In genomic region chr7:137007001-137007725, GRCh38 we compare ENCODE assay signal across 19 cellular contexts.
DNase-seq lines count a peak whose midpoint lies in the region; ATAC-seq and TF ChIP-seq lines count a peak whose summit lies in the region.
"Had no signal": no experiment of that assay in that cellular context is flagged by ENCODE, and none has a peak within 500 bp of the region (broad histone marks: within the 10 kb centered on the region; RNA-seq: fewer than 3 reads in every experiment).

No MANE protein-coding gene starts in this region.

- TF ChIP-seq CTCF in choroid plexus epithelial cell (conservative IDR thresholded peaks at IDR 0.05; ENCODE audit: low read depth, low read length) = no peak
- TF ChIP-seq CTCF in mesothelial cell of epicardium (IDR thresholded peaks at IDR 0.05; ENCODE audit: unreplicated experiment) = no peak
- TF ChIP-seq CTCF in upper lobe of right lung (IDR thresholded peaks at IDR 0.05) = no peak

- H3K27ac ChIP-seq in GM23248 (no peak overlapping the region), upper lobe of right lung (no peak overlapping the region)

- H3K27ac Mint-ChIP-seq in mesothelial cell of epicardium = peak overlapping the region; percentile 78
- no peak overlapping the region for H3K27ac Mint-ChIP-seq in T-cell

- no peaks in the 10 kb centered on the region for H3K27me3 Mint-ChIP-seq in mesothelial cell of epicardium (ENCODE audit: low read depth)
- H3K27me3 Mint-ChIP-seq in T-cell = no peaks in the 10 kb centered on the region

- 0 out of 2 replicates have a peak overlapping the region, but pooled peaks have one; percentile 10 for H2AFZ ChIP-seq in GM23248

- no peak overlapping the region for H3K4me3 Mint-ChIP-seq in mesothelial cell of epicardium
- no peak overlapping the region for H3K4me3 Mint-ChIP-seq in T-cell

- POLR2A ChIA-PET in T-cell (lab: Charles Lee) = no interaction called here

- no peaks in the 10 kb centered on the region for H3K9me3 ChIP-seq in GM23248 (ENCODE audit: low read depth)
- H3K9me3 ChIP-seq in upper lobe of right lung = no peaks in the 10 kb centered on the region
- H3K9me3 ChIP-seq: BE2C had no signal

- H3K4me2 ChIP-seq in GM23248 (ENCODE audit: unreplicated experiment) = no peak overlapping the region

- CTCF ChIA-PET in T-cell (lab: Charles Lee) = no interaction called here

- DNase-seq in AG08395 (ENCODE audit: low spot score) (peak; percentile 47), GM23248 (peak; percentile 40), choroid plexus epithelial cell (ENCODE audit: low read depth) (peak; percentile 41), mesothelial cell of epicardium (ENCODE audit: low spot score in 2 of 2, unreplicated experiment in 2 of 2) (no peak), upper lobe of right lung (no peak), T-cell (no peak)
- DNase-seq in stimulated activated CD4-positive, alpha-beta T cell treated with anti-CD3 and anti-CD28 coated beads, Interleukin-4, amount 100 ng/mL, for 24 hours = no peak
- DNase-seq: activated CD4-positive, alpha-beta T cell treated with anti-CD3 and anti-CD28 coated beads for 1 hour; activated gamma-delta T cell; BE2C; cortex of kidney; hippocampal formation; KG1; kidney glomerular epithelial cell; NCI-H1105 treated with DMSO at 0.1 percent for 48 hours; NCI-H526 treated with DMSO at 0.1 percent for 48 hours; stimulated activated CD4-positive, alpha-beta T cell treated with anti-CD3 and anti-CD28 coated beads, Interleukin-2, amount 100 ng/mL, for 48 hours; T1000 had no signal

- H3K36me3 ChIP-seq in GM23248 (ENCODE audit: low read depth) (no peaks in the 10 kb centered on the region), upper lobe of right lung (no peaks in the 10 kb centered on the region)
- H3K36me3 ChIP-seq: BE2C had no signal

- 0 out of 2 replicates have a peak, but pooled peaks cover 3% of the 10 kb centered on the region for H3K9me2 ChIP-seq in GM23248 (ENCODE audit: insufficient read depth)

- ATAC-seq in upper lobe of right lung = no peak
- no peak for ATAC-seq in GM19351 (IDR thresholded peaks at IDR 0.05; ENCODE audit: unreplicated experiment)
- ATAC-seq in T-cell (replicated peaks in 1 of 4) = no peak

- H3K9me3 Mint-ChIP-seq in mesothelial cell of epicardium (no peaks in the 10 kb centered on the region), T-cell (peaks cover 3 to 14% (median 7%) of the 10 kb centered on the region in 3 donors)

- whole genome bisulfite sequencing in GM23248 (ENCODE audit: low coverage in 1 of 2, low lambda C conversion rate in 2 of 2, missing lambda C conversion rate in 2 of 2), 2 experiments = 67 to 80% methylated on average over 4 of the region's 4 CpGs

- peaks cover 3% of the 10 kb centered on the region for H3K36me3 Mint-ChIP-seq in mesothelial cell of epicardium
- no peaks in the 10 kb centered on the region for H3K36me3 Mint-ChIP-seq in T-cell

- no peaks in the 10 kb centered on the region for H3K79me2 ChIP-seq in GM23248 (ENCODE audit: insufficient read depth)

- peaks cover 51% of the 10 kb centered on the region for H3K4me1 Mint-ChIP-seq in mesothelial cell of epicardium
- no peaks in the 10 kb centered on the region for H3K4me1 Mint-ChIP-seq in T-cell

- H3F3A ChIP-seq in GM23248 (ENCODE audit: insufficient read depth) = no peaks in the 10 kb centered on the region

- H3K4me1 ChIP-seq in GM23248 (ENCODE audit: insufficient read depth) = 0 out of 2 replicates have a peak, but pooled peaks cover 5% of the 10 kb centered on the region
- H3K4me1 ChIP-seq in upper lobe of right lung = peaks cover 7% of the 10 kb centered on the region
- H3K4me1 ChIP-seq: BE2C had no signal

- in situ Hi-C loops in GM23248 (cut with MboI) = no loop called here

- no peak overlapping the region for H3K4me3 ChIP-seq in GM23248
- no peak overlapping the region for H3K4me3 ChIP-seq in choroid plexus epithelial cell (ENCODE audit: low read depth, low read length)
- no peak overlapping the region for H3K4me3 ChIP-seq in upper lobe of right lung

- intact Hi-C loops in upper lobe of right lung (cut with DNase I) = no loop called here

- H3K9ac ChIP-seq in GM23248 = no peak overlapping the region

- H3K27me3 ChIP-seq in GM23248 (replicated peaks; ENCODE audit: insufficient read depth) (no peaks in the 10 kb centered on the region), upper lobe of right lung (no peaks in the 10 kb centered on the region)
- H3K27me3 ChIP-seq: BE2C had no signal

- no peaks in the 10 kb centered on the region for H4K20me1 ChIP-seq in GM23248 (ENCODE audit: insufficient read depth)

Comparison
In these comparisons a context has a peak if more than half of its experiments do, and no peak if none do; other contexts are left out.
1. DNase-seq: peak in AG08395 (single experiment), GM23248 (single experiment) and choroid plexus epithelial cell (single experiment); none in mesothelial cell of epicardium (0 of 2), upper lobe of right lung (single experiment), T-cell (0 of 34) and stimulated activated CD4-positive, alpha-beta T cell treated with anti-CD3 and anti-CD28 coated beads, Interleukin-4, amount 100 ng/mL, for 24 hours (single experiment).